Comparison of ENCODE assay signal across 26 cellular contexts in genomic region chr14:97902630-97903029, GRCh38.
"Had no signal": no experiment of that assay in that cellular context is flagged by ENCODE, and none has a peak within 500 bp of the region (broad histone marks: within the 10 kb centered on the region; RNA-seq: fewer than 3 reads in every experiment).

No MANE protein-coding gene starts in this region.

- H3K4me3 ChIP-seq: esophagus squamous epithelium, gastrocnemius medialis, left lung, ovary, psoas muscle, skin epidermis, spleen, stomach, thyroid gland had no signal

- H3K4me1 Mint-ChIP-seq: central memory CD8-positive, alpha-beta T cell; stimulated activated naive B cell treated with anti-CD40 and anti-IgM and Interleukin-4, amounts not matched to agents 10 μg/mL and 1 μg/mL and 100 μg/mL, for 72 hours had no signal

- H3K4me1 ChIP-seq: gastrocnemius medialis, left lung, psoas muscle, spleen, stomach, thyroid gland had no signal

- FAIRE-seq: endometrium, kidney had no signal

- H3K36me3 Mint-ChIP-seq: stimulated activated naive B cell treated with anti-CD40 and anti-IgM and Interleukin-4, amounts not matched to agents 10 μg/mL and 1 μg/mL and 100 μg/mL, for 72 hours had no signal

- H3K9me3 Mint-ChIP-seq: central memory CD8-positive, alpha-beta T cell; effector memory CD8-positive, alpha-beta T cell; nephron; stimulated activated naive B cell treated with anti-CD40 and anti-IgM and Interleukin-4, amounts not matched to agents 10 μg/mL and 1 μg/mL and 100 μg/mL, for 72 hours had no signal

- ATAC-seq: effector memory CD8-positive, alpha-beta T cell; gastrocnemius medialis; left cardiac atrium; left lung; naive thymus-derived CD4-positive, alpha-beta T cell; psoas muscle; right cardiac atrium; stimulated activated naive B cell treated with anti-CD40 and anti-IgM and Interleukin-4, amounts not matched to agents 10 μg/mL and 1 μg/mL and 100 μg/mL, for 72 hours had no signal

- H3K27ac Mint-ChIP-seq: effector memory CD8-positive, alpha-beta T cell; nephron; stimulated activated naive B cell treated with anti-CD40 and anti-IgM and Interleukin-4, amounts not matched to agents 10 μg/mL and 1 μg/mL and 100 μg/mL, for 72 hours had no signal

- DNase-seq: cortex of kidney; effector memory CD8-positive, alpha-beta T cell; esophagus squamous epithelium; gastrocnemius medialis; head of caudate nucleus; kidney; left cardiac atrium; left lung; mesendoderm; midbrain; naive thymus-derived CD4-positive, alpha-beta T cell; nucleus accumbens; ovary; posterior cingulate gyrus; psoas muscle; right cardiac atrium; spleen; stimulated activated CD4-positive, alpha-beta T cell treated with anti-CD3 and anti-CD28 coated beads, Interleukin-2, amount 100 ng/mL, for 48 hours; stimulated activated naive B cell treated with anti-CD40 and anti-IgM and Interleukin-4, amounts not matched to agents 10 μg/mL and 1 μg/mL and 100 μg/mL, for 72 hours; stomach; thyroid gland; trophoblast cell had no signal

- H3K9me3 ChIP-seq: esophagus squamous epithelium, gastrocnemius medialis, left lung, ovary, psoas muscle, spleen, stomach, thyroid gland had no signal

- H3K36me3 ChIP-seq: esophagus squamous epithelium, gastrocnemius medialis, left lung, ovary, spleen, stomach, thyroid gland had no signal

- H3K4me3 Mint-ChIP-seq: central memory CD8-positive, alpha-beta T cell; effector memory CD8-positive, alpha-beta T cell; naive thymus-derived CD4-positive, alpha-beta T cell; nephron; stimulated activated naive B cell treated with anti-CD40 and anti-IgM and Interleukin-4, amounts not matched to agents 10 μg/mL and 1 μg/mL and 100 μg/mL, for 72 hours had no signal

- H3K27ac ChIP-seq: esophagus squamous epithelium, gastrocnemius medialis, left lung, ovary, psoas muscle, spleen, stomach, thyroid gland had no signal

- H3K27me3 Mint-ChIP-seq: stimulated activated naive B cell treated with anti-CD40 and anti-IgM and Interleukin-4, amounts not matched to agents 10 μg/mL and 1 μg/mL and 100 μg/mL, for 72 hours had no signal

- H3K27me3 ChIP-seq: esophagus squamous epithelium, gastrocnemius medialis, left lung, ovary, spleen, stomach, thyroid gland had no signal
